9 cellular contexts compared by ENCODE assay signal in genomic region chr6:137102851-137103492, GRCh38. TPM values are rescaled to one million over a fixed set of nuclear protein-coding genes. Genes with fewer than 3 reads are reported as not detected.
DNase-seq lines count a peak whose midpoint lies in the region; ATAC-seq and TF ChIP-seq lines count a peak whose summit lies in the region.
"Had no signal": no experiment of that assay in that cellular context is flagged by ENCODE, and none has a peak within 500 bp of the region (broad histone marks: within the 10 kb centered on the region; RNA-seq: fewer than 3 reads in every experiment).

No MANE protein-coding gene starts in this region.

- H2BK12ac ChIP-seq in neuronal stem cell (ENCODE audit: low read length): no peak overlapping the region

- peaks cover 31% of the 10 kb centered on the region for H3K36me3 Mint-ChIP-seq in T-helper 1 cell treated with Interleukin-12 subunit alpha and Interleukin-12 subunit beta and Interleukin-4 antibody, amounts not matched to agents 30 μg/mL and 1 μg/mL, for 36 hours (ENCODE audit: low read depth)
- no peaks in the 10 kb centered on the region for H3K36me3 Mint-ChIP-seq in endothelial cell (ENCODE audit: low read depth, unreplicated experiment)

- DNase-seq in neuronal stem cell (ENCODE audit: low spot score) (no peak), retina (no peak), omental fat pad (ENCODE audit: low spot score) (no peak), endothelial cell (ENCODE audit: low spot score) (no peak)
- DNase-seq: SW 1271 had no signal

- H3K27ac ChIP-seq in BLaER1 treated with 17β-estradiol and CSF1 and Interleukin-3, amounts not matched to agents 10 nM and 100 nM: peak overlapping the region in 1 of 11 experiments; percentile 19; a peak in 2 of 22 replicates
- no peak overlapping the region for H3K27ac ChIP-seq in neuronal stem cell (replicated peaks; ENCODE audit: low read length)

- H3K18ac ChIP-seq in neuronal stem cell (ENCODE audit: low read length): no peak overlapping the region

- H3K23ac ChIP-seq in neuronal stem cell (ENCODE audit: low read depth, low read length, poor library complexity): no peak overlapping the region

- H4K91ac ChIP-seq in neuronal stem cell (ENCODE audit: low read depth, low read length, poor library complexity): no peak overlapping the region

- peak overlapping the region; percentile 76 for H3K27ac Mint-ChIP-seq in T-helper 1 cell treated with Interleukin-12 subunit alpha and Interleukin-12 subunit beta and Interleukin-4 antibody, amounts not matched to agents 30 μg/mL and 1 μg/mL, for 36 hours
- H3K27ac Mint-ChIP-seq in endothelial cell (ENCODE audit: unreplicated experiment): no peak overlapping the region

- no peaks in the 10 kb centered on the region for H3K27me3 ChIP-seq in BLaER1 treated with 17β-estradiol and CSF1 and Interleukin-3, amounts not matched to agents 10 nM and 100 nM
- H3K27me3 ChIP-seq in neuronal stem cell (ENCODE audit: control insufficient read depth in 3 of 3, insufficient read depth in 3 of 3, low read depth in 1 of 3, low read length in 3 of 3): no peaks in the 10 kb centered on the region

- no peak overlapping the region for H2BK120ac ChIP-seq in neuronal stem cell (ENCODE audit: low read depth, low read length)

- H3K9me3 Mint-ChIP-seq in T-helper 1 cell treated with Interleukin-12 subunit alpha and Interleukin-12 subunit beta and Interleukin-4 antibody, amounts not matched to agents 30 μg/mL and 1 μg/mL, for 36 hours: peaks cover 54% of the 10 kb centered on the region
- H3K9me3 Mint-ChIP-seq in endothelial cell (ENCODE audit: unreplicated experiment): no peaks in the 10 kb centered on the region

- no peak overlapping the region for H2AFZ ChIP-seq in neuronal stem cell (ENCODE audit: low read length)

- H2BK15ac ChIP-seq in neuronal stem cell (ENCODE audit: low read length): no peak overlapping the region

- TF ChIP-seq CTCF in omental fat pad (IDR thresholded peaks at IDR 0.05) (no peak), endothelial cell (IDR thresholded peaks at IDR 0.05; ENCODE audit: unreplicated experiment) (no peak)

- peaks cover 15 to 59% (median 32%) of the 10 kb centered on the region in 11 experiments for H3K9me3 ChIP-seq in BLaER1 treated with 17β-estradiol and CSF1 and Interleukin-3, amounts not matched to agents 10 nM and 100 nM (replicated peaks in 1 of 11)
- H3K9me3 ChIP-seq in neuronal stem cell (replicated peaks in 1 of 2; ENCODE audit: control insufficient read depth in 2 of 2, insufficient read depth in 1 of 2, low read depth in 1 of 2, low read length in 2 of 2): peaks cover 0 to 4% of the 10 kb centered on the region in 2 donors

- H3K4me1 ChIP-seq in BLaER1 treated with 17β-estradiol and CSF1 and Interleukin-3, amounts not matched to agents 10 nM and 100 nM: peaks cover 9 to 22% (median 16%) of the 10 kb centered on the region in 10 experiments; a peak in 18 of 20 replicates
- no peaks in the 10 kb centered on the region for H3K4me1 ChIP-seq in neuronal stem cell (ENCODE audit: control insufficient read depth in 2 of 2, insufficient read depth in 1 of 2, low read depth in 1 of 2, low read length in 2 of 2)

- peak overlapping the region; percentile 12 to 78 (median 59); a peak in 20 of 22 replicates for H3K4me2 ChIP-seq in BLaER1 treated with 17β-estradiol and CSF1 and Interleukin-3, amounts not matched to agents 10 nM and 100 nM
- no peak overlapping the region for H3K4me2 ChIP-seq in neuronal stem cell (ENCODE audit: insufficient read depth, low read length, poor library complexity, severe bottlenecking)

- no peaks in the 10 kb centered on the region for H3K36me3 ChIP-seq in BLaER1 treated with 17β-estradiol and CSF1 and Interleukin-3, amounts not matched to agents 10 nM and 100 nM
- peaks cover 0 to 2% of the 10 kb centered on the region in 2 donors for H3K36me3 ChIP-seq in neuronal stem cell (replicated peaks in 1 of 2; ENCODE audit: control insufficient read depth in 2 of 2, insufficient read depth in 2 of 2, low read length in 2 of 2)

- H3K79me1 ChIP-seq in neuronal stem cell (ENCODE audit: low read depth, low read length): no peaks in the 10 kb centered on the region

- H3K4ac ChIP-seq in neuronal stem cell (ENCODE audit: low read length): no peak overlapping the region

- no peak overlapping the region for H3K4me3 ChIP-seq in BLaER1 treated with 17β-estradiol and CSF1 and Interleukin-3, amounts not matched to agents 10 nM and 100 nM
- H3K4me3 ChIP-seq in neuronal stem cell (ENCODE audit: low read length in 2 of 2): no peak overlapping the region

- H3K14ac ChIP-seq in neuronal stem cell (ENCODE audit: low read length): no peak overlapping the region

- no peaks in the 10 kb centered on the region for H4K20me1 ChIP-seq in BLaER1 treated with 17β-estradiol and CSF1 and Interleukin-3, amounts not matched to agents 10 nM and 100 nM

- H3K4me1 Mint-ChIP-seq in T-helper 1 cell treated with Interleukin-12 subunit alpha and Interleukin-12 subunit beta and Interleukin-4 antibody, amounts not matched to agents 30 μg/mL and 1 μg/mL, for 36 hours (ENCODE audit: low read depth): peaks cover 51% of the 10 kb centered on the region
- H3K4me1 Mint-ChIP-seq in endothelial cell (ENCODE audit: unreplicated experiment): no peaks in the 10 kb centered on the region

- no peaks in the 10 kb centered on the region for H3K27me3 Mint-ChIP-seq in T-helper 1 cell treated with Interleukin-12 subunit alpha and Interleukin-12 subunit beta and Interleukin-4 antibody, amounts not matched to agents 30 μg/mL and 1 μg/mL, for 36 hours (ENCODE audit: low read depth)
- no peaks in the 10 kb centered on the region for H3K27me3 Mint-ChIP-seq in endothelial cell (ENCODE audit: unreplicated experiment)

- H3K9ac ChIP-seq in BLaER1 treated with 17β-estradiol and CSF1 and Interleukin-3, amounts not matched to agents 10 nM and 100 nM: no peak overlapping the region
- no peak overlapping the region for H3K9ac ChIP-seq in neuronal stem cell (ENCODE audit: low read depth, low read length, poor library complexity)

- ATAC-seq in GM18909 (IDR thresholded peaks at IDR 0.05; ENCODE audit: poor library complexity, unreplicated experiment): peak; percentile 86
- peak; percentile 88 for ATAC-seq in HG02885 (IDR thresholded peaks at IDR 0.05; ENCODE audit: poor library complexity, unreplicated experiment)
- ATAC-seq in omental fat pad (ENCODE audit: low FRiP score): no peak

- H3K4me3 Mint-ChIP-seq in T-helper 1 cell treated with Interleukin-12 subunit alpha and Interleukin-12 subunit beta and Interleukin-4 antibody, amounts not matched to agents 30 μg/mL and 1 μg/mL, for 36 hours: peak overlapping the region; percentile 15
- no peak overlapping the region for H3K4me3 Mint-ChIP-seq in endothelial cell (ENCODE audit: unreplicated experiment)

- no peak overlapping the region for H2AK5ac ChIP-seq in neuronal stem cell (ENCODE audit: low read depth, low read length)

- H2BK5ac ChIP-seq in neuronal stem cell (ENCODE audit: low read length): no peak overlapping the region

- H4K8ac ChIP-seq in neuronal stem cell (ENCODE audit: low read depth, low read length): no peak overlapping the region

RNA-seq across cellular contexts. Expression of gene IL20RA, which starts 58.2 kb away (rescaled TPM):
- polyA plus RNA-seq in neuronal stem cell (2013, experiment 1 of 2): not detected
- 0.01 TPM for polyA plus RNA-seq in neuronal stem cell (2013, experiment 2 of 2)
- total RNA-seq in omental fat pad (1 to 10 TPM; 1.1 to 4.6 (median 1.4) TPM), endothelial cell (ENCODE audit: unreplicated experiment) (0.10 TPM)
